8 cellular contexts compared by ENCODE assay signal in genomic region chr12:45990468-45991288, GRCh38. TPM values are rescaled to one million over a fixed set of nuclear protein-coding genes. Genes with fewer than 3 reads are reported as not detected.
DNase-seq lines count a peak whose midpoint lies in the region; ATAC-seq and TF ChIP-seq lines count a peak whose summit lies in the region.

A gene with protein sequence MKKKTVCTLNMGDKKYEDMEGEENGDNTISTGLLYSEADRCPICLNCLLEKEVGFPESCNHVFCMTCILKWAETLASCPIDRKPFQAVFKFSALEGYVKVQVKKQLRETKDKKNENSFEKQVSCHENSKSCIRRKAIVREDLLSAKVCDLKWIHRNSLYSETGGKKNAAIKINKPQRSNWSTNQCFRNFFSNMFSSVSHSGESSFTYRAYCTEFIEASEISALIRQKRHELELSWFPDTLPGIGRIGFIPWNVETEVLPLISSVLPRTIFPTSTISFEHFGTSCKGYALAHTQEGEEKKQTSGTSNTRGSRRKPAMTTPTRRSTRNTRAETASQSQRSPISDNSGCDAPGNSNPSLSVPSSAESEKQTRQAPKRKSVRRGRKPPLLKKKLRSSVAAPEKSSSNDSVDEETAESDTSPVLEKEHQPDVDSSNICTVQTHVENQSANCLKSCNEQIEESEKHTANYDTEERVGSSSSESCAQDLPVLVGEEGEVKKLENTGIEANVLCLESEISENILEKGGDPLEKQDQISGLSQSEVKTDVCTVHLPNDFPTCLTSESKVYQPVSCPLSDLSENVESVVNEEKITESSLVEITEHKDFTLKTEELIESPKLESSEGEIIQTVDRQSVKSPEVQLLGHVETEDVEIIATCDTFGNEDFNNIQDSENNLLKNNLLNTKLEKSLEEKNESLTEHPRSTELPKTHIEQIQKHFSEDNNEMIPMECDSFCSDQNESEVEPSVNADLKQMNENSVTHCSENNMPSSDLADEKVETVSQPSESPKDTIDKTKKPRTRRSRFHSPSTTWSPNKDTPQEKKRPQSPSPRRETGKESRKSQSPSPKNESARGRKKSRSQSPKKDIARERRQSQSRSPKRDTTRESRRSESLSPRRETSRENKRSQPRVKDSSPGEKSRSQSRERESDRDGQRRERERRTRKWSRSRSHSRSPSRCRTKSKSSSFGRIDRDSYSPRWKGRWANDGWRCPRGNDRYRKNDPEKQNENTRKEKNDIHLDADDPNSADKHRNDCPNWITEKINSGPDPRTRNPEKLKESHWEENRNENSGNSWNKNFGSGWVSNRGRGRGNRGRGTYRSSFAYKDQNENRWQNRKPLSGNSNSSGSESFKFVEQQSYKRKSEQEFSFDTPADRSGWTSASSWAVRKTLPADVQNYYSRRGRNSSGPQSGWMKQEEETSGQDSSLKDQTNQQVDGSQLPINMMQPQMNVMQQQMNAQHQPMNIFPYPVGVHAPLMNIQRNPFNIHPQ (N-terminal part only) (minus strand): TSS chr12:45990574. CDS start chr12:45964167, 26,407 bp downstream.

- peak within 1 kb of the TSS; percentile 98 for H3K9ac ChIP-seq in fibroblast of lung (ENCODE audit: insufficient read depth, low read length)

- H3K27me3 ChIP-seq in fibroblast of lung (ENCODE audit: control insufficient read depth, insufficient read depth, low read length) = no peaks in the 10 kb centered on the region
- H3K27me3 ChIP-seq in naive thymus-derived CD4-positive, alpha-beta T cell (ENCODE audit: control insufficient read depth in 2 of 2, insufficient read depth in 2 of 2, low read length in 2 of 2) = no peaks in the 10 kb centered on the region

- H3K4me1 ChIP-seq in fibroblast of lung (ENCODE audit: control insufficient read depth, extremely low read depth, insufficient read depth, low read length) = peaks cover 4% of the 10 kb centered on the region
- H3K4me1 ChIP-seq in naive thymus-derived CD4-positive, alpha-beta T cell (ENCODE audit: control insufficient read depth in 2 of 2, insufficient read depth in 2 of 2, low read length in 2 of 2) = peaks cover 21 to 35% of the 10 kb centered on the region in 2 donors

- POLR2A ChIA-PET in RWPE1 (lab: Yijun Ruan, JAX; ENCODE audit: low non-redundant PET) = interaction anchor here (0.7 kb wide), 1 partner anchor 186 kb away, joined by 3 read pairs; no protein-coding TSS in a partner anchor
- POLR2A ChIA-PET in naive thymus-derived CD4-positive, alpha-beta T cell (lab: Charles Lee) = interaction anchor here (0.6 to 5.0 kb wide), 12 partner anchors 12 to 1514 kb away, joined by 3 to 48 read pairs (median 4); partner anchors contain the start of genes ARID2 and SLC38A1

- H3K79me2 ChIP-seq in fibroblast of lung (ENCODE audit: control insufficient read depth, insufficient read depth, low read length) = peaks cover 48% of the 10 kb centered on the region

- no peaks in the 10 kb centered on the region for H4K20me1 ChIP-seq in fibroblast of lung (ENCODE audit: control insufficient read depth, extremely low read depth, insufficient read depth, low read length)

- H3K4me3 ChIP-seq in LNCaP clone FGC (ENCODE audit: low read depth, low read length) (peak within 1 kb of the TSS; percentile 89), fibroblast of lung (replicated peaks in 1 of 4; ENCODE audit: control extremely low read depth in 1 of 4, insufficient read depth in 1 of 4, low read depth in 3 of 4, low read length in 4 of 4) (peak within 1 kb of the TSS; percentile 68 to 96 (median 82))
- H3K4me3 ChIP-seq in naive thymus-derived CD4-positive, alpha-beta T cell (ENCODE audit: low read length) = peak within 1 kb of the TSS; percentile 94

- no peaks in the 10 kb centered on the region for H3K9me3 ChIP-seq in fibroblast of lung (ENCODE audit: control insufficient read depth, insufficient read depth, low read depth, low read length)
- no peaks in the 10 kb centered on the region for H3K9me3 ChIP-seq in naive thymus-derived CD4-positive, alpha-beta T cell (ENCODE audit: control insufficient read depth in 2 of 3, low read length in 3 of 3)

- peak within 1 kb of the TSS; percentile 99 for H3K27ac ChIP-seq in RWPE1
- H3K27ac ChIP-seq in fibroblast of lung (ENCODE audit: insufficient read depth, low read length) = peak within 1 kb of the TSS; percentile 98
- H3K27ac ChIP-seq in naive thymus-derived CD4-positive, alpha-beta T cell (ENCODE audit: low read depth, low read length) = peak within 1 kb of the TSS; percentile 97

- TF ChIP-seq CTCF in LNCaP clone FGC (IDR thresholded peaks at IDR 0.05; ENCODE audit: control insufficient read depth, extremely low read depth, insufficient read depth) = peak; percentile 98
- TF ChIP-seq CTCF in RWPE1 (conservative IDR thresholded peaks at IDR 0.05; ENCODE audit: low read depth) = peak; percentile 93
- TF ChIP-seq CTCF in fibroblast of lung (conservative IDR thresholded peaks at IDR 0.05 in 1 of 2, IDR thresholded peaks at IDR 0.05 in 1 of 2; ENCODE audit: low read depth in 1 of 2, low read length in 2 of 2) = peak; percentile 83 to 93

- no peaks in the 10 kb centered on the region for H3K36me3 ChIP-seq in fibroblast of lung (ENCODE audit: control insufficient read depth, insufficient read depth, low read length)
- peaks cover 0 to 7% (median 0%) of the 10 kb centered on the region in 3 experiments for H3K36me3 ChIP-seq in naive thymus-derived CD4-positive, alpha-beta T cell (ENCODE audit: control insufficient read depth in 2 of 3, insufficient read depth in 3 of 3, low read length in 3 of 3)

- H3K9me3 Mint-ChIP-seq in activated T-helper 17 cell treated with anti-CD3 and anti-CD28 coated beads, Interleukin-2, amount 50 U/mL, for 72 hours = no peaks in the 10 kb centered on the region
- H3K9me3 Mint-ChIP-seq in naive thymus-derived CD4-positive, alpha-beta T cell = peaks cover 0 to 5% (median 0%) of the 10 kb centered on the region in 11 donors
- H3K9me3 Mint-ChIP-seq in stimulated activated naive B cell treated with anti-CD40 and anti-IgM and Interleukin-4, amounts not matched to agents 10 μg/mL and 1 μg/mL and 100 μg/mL, for 72 hours = peaks cover 7 to 8% of the 10 kb centered on the region in 2 donors

- H3K27ac Mint-ChIP-seq in activated T-helper 17 cell treated with anti-CD3 and anti-CD28 coated beads, Interleukin-2, amount 50 U/mL, for 72 hours = peak within 1 kb of the TSS; percentile 99
- peak within 1 kb of the TSS; percentile 99 to 100 (median 100) for H3K27ac Mint-ChIP-seq in naive thymus-derived CD4-positive, alpha-beta T cell
- H3K27ac Mint-ChIP-seq in stimulated activated naive B cell treated with anti-CD40 and anti-IgM and Interleukin-4, amounts not matched to agents 10 μg/mL and 1 μg/mL and 100 μg/mL, for 72 hours = peak within 1 kb of the TSS; percentile 100

- H3K36me3 Mint-ChIP-seq in activated T-helper 17 cell treated with anti-CD3 and anti-CD28 coated beads, Interleukin-2, amount 50 U/mL, for 72 hours (ENCODE audit: low read depth) = peaks cover 50% of the 10 kb centered on the region
- peaks cover 3 to 21% (median 16%) of the 10 kb centered on the region in 5 donors for H3K36me3 Mint-ChIP-seq in naive thymus-derived CD4-positive, alpha-beta T cell
- H3K36me3 Mint-ChIP-seq in stimulated activated naive B cell treated with anti-CD40 and anti-IgM and Interleukin-4, amounts not matched to agents 10 μg/mL and 1 μg/mL and 100 μg/mL, for 72 hours = peaks cover 25 to 29% of the 10 kb centered on the region in 2 donors

- peak within 1 kb of the TSS; percentile 100 for H2AFZ ChIP-seq in fibroblast of lung (ENCODE audit: low read length)

- H3K4me2 ChIP-seq in fibroblast of lung (ENCODE audit: extremely low read depth, insufficient read depth, low read length) = peak within 1 kb of the TSS; percentile 86

- DNase-seq in ELR (ENCODE audit: low read depth) (peak; percentile 100), H4 (ENCODE audit: low spot score) (peak; percentile 99), LNCaP clone FGC (ENCODE audit: low read depth) (peak; percentile 100), RWPE1 (ENCODE audit: low spot score) (peak; percentile 97), fibroblast of lung (ENCODE audit: low read depth in 2 of 2) (peak; percentile 99 to 100)
- peak; percentile 100 for DNase-seq in naive thymus-derived CD4-positive, alpha-beta T cell
- DNase-seq in stimulated activated naive B cell treated with anti-CD40 and anti-IgM and Interleukin-4, amounts not matched to agents 10 μg/mL and 1 μg/mL and 100 μg/mL, for 72 hours = peak; percentile 100

- ATAC-seq in activated T-helper 17 cell treated with anti-CD3 and anti-CD28 coated beads, Interleukin-2, amount 50 U/mL, for 72 hours (replicated peaks) = peak; percentile 86
- peak; percentile 92 for ATAC-seq in naive thymus-derived CD4-positive, alpha-beta T cell
- peak; percentile 81 to 85 for ATAC-seq in stimulated activated naive B cell treated with anti-CD40 and anti-IgM and Interleukin-4, amounts not matched to agents 10 μg/mL and 1 μg/mL and 100 μg/mL, for 72 hours (replicated peaks)

- intact Hi-C loops in naive thymus-derived CD4-positive, alpha-beta T cell (cut with micrococcal nuclease) = loop anchor here (1.0 to 10.0 kb wide), 29 partner anchors 15 to 1973 kb away; partner anchors contain the start of genes ANO6 (in 1 of the 2), HDAC7 (in 1 of the 2), RPAP3 (in 1 of the 2) and SLC38A1 (in 1 of the 2)

- no peaks in the 10 kb centered on the region for H3K27me3 Mint-ChIP-seq in activated T-helper 17 cell treated with anti-CD3 and anti-CD28 coated beads, Interleukin-2, amount 50 U/mL, for 72 hours
- peaks cover 0 to 15% (median 0%) of the 10 kb centered on the region in 5 donors for H3K27me3 Mint-ChIP-seq in naive thymus-derived CD4-positive, alpha-beta T cell
- no peaks in the 10 kb centered on the region for H3K27me3 Mint-ChIP-seq in stimulated activated naive B cell treated with anti-CD40 and anti-IgM and Interleukin-4, amounts not matched to agents 10 μg/mL and 1 μg/mL and 100 μg/mL, for 72 hours

- CTCF ChIA-PET in RWPE1 (lab: Yijun Ruan, JAX) = interaction anchor here (0.6 to 1.6 kb wide), 10 partner anchors 12 to 1688 kb away, joined by 3 to 11 read pairs (median 4); no protein-coding TSS in a partner anchor
- CTCF ChIA-PET in naive thymus-derived CD4-positive, alpha-beta T cell (lab: Charles Lee) = interaction anchor here (0.5 to 1.4 kb wide), 8 partner anchors 12 to 1717 kb away, joined by 3 to 7 read pairs (median 3); no protein-coding TSS in a partner anchor

- peaks cover 38% of the 10 kb centered on the region for H3K4me1 Mint-ChIP-seq in activated T-helper 17 cell treated with anti-CD3 and anti-CD28 coated beads, Interleukin-2, amount 50 U/mL, for 72 hours
- peaks cover 36 to 53% (median 47%) of the 10 kb centered on the region in 7 donors for H3K4me1 Mint-ChIP-seq in naive thymus-derived CD4-positive, alpha-beta T cell
- peaks cover 31 to 35% of the 10 kb centered on the region in 2 donors for H3K4me1 Mint-ChIP-seq in stimulated activated naive B cell treated with anti-CD40 and anti-IgM and Interleukin-4, amounts not matched to agents 10 μg/mL and 1 μg/mL and 100 μg/mL, for 72 hours

- H3K4me3 Mint-ChIP-seq in activated T-helper 17 cell treated with anti-CD3 and anti-CD28 coated beads, Interleukin-2, amount 50 U/mL, for 72 hours = peak within 1 kb of the TSS; percentile 98
- H3K4me3 Mint-ChIP-seq in naive thymus-derived CD4-positive, alpha-beta T cell = peak within 1 kb of the TSS; percentile 91 to 99 (median 96)
- H3K4me3 Mint-ChIP-seq in stimulated activated naive B cell treated with anti-CD40 and anti-IgM and Interleukin-4, amounts not matched to agents 10 μg/mL and 1 μg/mL and 100 μg/mL, for 72 hours = peak within 1 kb of the TSS; percentile 89 to 100

RNA-seq across cellular contexts. Expression of the gene that starts here (rescaled TPM):
- total RNA-seq in H4 (2014; rRNA removed; shearing (Covaris generic)) = 54.8 and 64.7 TPM in 2 replicates
- total RNA-seq in activated T-helper 17 cell treated with anti-CD3 and anti-CD28 coated beads, Interleukin-2, amount 50 U/mL, for 72 hours = 100 to 1,000 TPM; 108 to 116 TPM
- total RNA-seq in fibroblast of lung = 43.8 and 45.5 TPM in 2 replicates
- 56.0 and 79.4 TPM in 2 replicates for polyA plus RNA-seq in fibroblast of lung
- polyA plus RNA-seq in fibroblast of lung (2012) = 33.8 and 50.8 TPM in 2 replicates
- polyA minus RNA-seq in fibroblast of lung (ENCODE audit: low replicate concordance) = 3.6 and 14.6 TPM in 2 replicates
- total RNA-seq in naive thymus-derived CD4-positive, alpha-beta T cell = 100 to 1,000 TPM; 144 to 194 (median 165) TPM
- 100 to 1,000 TPM in 1 of 2 donors, 10 to 100 TPM in 1; 96.9 to 105 TPM for polyA plus RNA-seq in naive thymus-derived CD4-positive, alpha-beta T cell

Comparison
In these comparisons a context has a peak if more than half of its experiments do, and no peak if none do; other contexts are left out.
1. Peak in every context shown above with its lines: DNase-seq, ATAC-seq, H3K4me3 ChIP-seq and H3K27ac ChIP-seq.